23 cellular contexts compared by ENCODE assay signal in genomic region chr1:223667484-223668182, GRCh38. TPM values are rescaled to one million over a fixed set of nuclear protein-coding genes. Genes with fewer than 3 reads are reported as not detected.
DNase-seq lines count a peak whose midpoint lies in the region; ATAC-seq and TF ChIP-seq lines count a peak whose summit lies in the region.
"Had no signal": no experiment of that assay in that cellular context is flagged by ENCODE, and none has a peak within 500 bp of the region (broad histone marks: within the 10 kb centered on the region; RNA-seq: fewer than 3 reads in every experiment).

No MANE protein-coding gene starts in this region.

- H3K27ac ChIP-seq in osteoblast (ENCODE audit: low read depth, low read length): no peak overlapping the region
- H3K27ac ChIP-seq in CD4-positive, alpha-beta memory T cell (ENCODE audit: low read depth, low read length): no peak overlapping the region
- H3K27ac ChIP-seq: esophagus muscularis mucosa, left ventricle myocardium inferior had no signal

- H3K27me3 ChIP-seq in osteoblast (ENCODE audit: insufficient read depth, low read length): peaks cover 19% of the 10 kb centered on the region
- no peaks in the 10 kb centered on the region for H3K27me3 ChIP-seq in CD4-positive, alpha-beta memory T cell (ENCODE audit: insufficient read depth, low read length)
- H3K27me3 ChIP-seq: esophagus muscularis mucosa had no signal

- no peaks in the 10 kb centered on the region for H3K36me3 Mint-ChIP-seq in activated T-helper 17 cell treated with anti-CD3 and anti-CD28 coated beads, Interleukin-2, amount 50 U/mL, for 72 hours (ENCODE audit: low read depth)
- H3K36me3 Mint-ChIP-seq in CD4-positive, alpha-beta memory T cell: no peaks in the 10 kb centered on the region

- H3K9me3 Mint-ChIP-seq in activated T-helper 17 cell treated with anti-CD3 and anti-CD28 coated beads, Interleukin-2, amount 50 U/mL, for 72 hours: no peaks in the 10 kb centered on the region
- no peaks in the 10 kb centered on the region for H3K9me3 Mint-ChIP-seq in CD4-positive, alpha-beta memory T cell
- H3K9me3 Mint-ChIP-seq: activated naive CD8-positive, alpha-beta T cell treated with anti-CD3 and anti-CD28 coated beads, Interleukin-2, amount 50 U/mL, for 24 hours had no signal

- no peaks in the 10 kb centered on the region for H3K4me1 Mint-ChIP-seq in activated T-helper 17 cell treated with anti-CD3 and anti-CD28 coated beads, Interleukin-2, amount 50 U/mL, for 72 hours
- H3K4me1 Mint-ChIP-seq in CD4-positive, alpha-beta memory T cell: peaks cover 0 to 2% (median 0%) of the 10 kb centered on the region in 4 donors
- H3K4me1 Mint-ChIP-seq: activated naive CD8-positive, alpha-beta T cell treated with anti-CD3 and anti-CD28 coated beads, Interleukin-2, amount 50 U/mL, for 24 hours had no signal

- POLR2A ChIA-PET in CD4-positive, alpha-beta memory T cell (lab: Charles Lee; ENCODE audit: partially characterized antibody): no interaction called here

- H3K27ac Mint-ChIP-seq in activated T-helper 17 cell treated with anti-CD3 and anti-CD28 coated beads, Interleukin-2, amount 50 U/mL, for 72 hours: no peak overlapping the region
- H3K27ac Mint-ChIP-seq in CD4-positive, alpha-beta memory T cell: no peak overlapping the region
- H3K27ac Mint-ChIP-seq: activated naive CD8-positive, alpha-beta T cell treated with anti-CD3 and anti-CD28 coated beads, Interleukin-2, amount 50 U/mL, for 24 hours had no signal

- no peaks in the 10 kb centered on the region for H3K79me2 ChIP-seq in osteoblast (ENCODE audit: insufficient read depth, low read length)

- TF ChIP-seq POLR2A in GM18505 (IDR thresholded peaks at IDR 0.05; ENCODE audit: borderline replicate concordance, extremely low read depth, insufficient read depth, insufficient read length): no peak

- no peaks in the 10 kb centered on the region for H3K4me1 ChIP-seq in osteoblast (ENCODE audit: insufficient read depth, low read length)
- H3K4me1 ChIP-seq in CD4-positive, alpha-beta memory T cell (ENCODE audit: insufficient read depth, low read length): no peaks in the 10 kb centered on the region
- H3K4me1 ChIP-seq: esophagus muscularis mucosa, left ventricle myocardium inferior had no signal

- peak; percentile 53 for ATAC-seq in HG02885 (IDR thresholded peaks at IDR 0.05; ENCODE audit: poor library complexity, unreplicated experiment)
- peak; percentile 7 for ATAC-seq in activated T-helper 17 cell treated with anti-CD3 and anti-CD28 coated beads, Interleukin-2, amount 50 U/mL, for 72 hours (replicated peaks)
- ATAC-seq in GM21526 (IDR thresholded peaks at IDR 0.05; ENCODE audit: low FRiP score, unreplicated experiment): no peak
- ATAC-seq in GM18505 (IDR thresholded peaks at IDR 0.05; ENCODE audit: unreplicated experiment): no peak
- ATAC-seq: activated naive CD8-positive, alpha-beta T cell treated with anti-CD3 and anti-CD28 coated beads, Interleukin-2, amount 50 U/mL, for 24 hours had no signal

- H3K36me3 ChIP-seq in osteoblast (ENCODE audit: insufficient read depth, low read length): no peaks in the 10 kb centered on the region
- no peaks in the 10 kb centered on the region for H3K36me3 ChIP-seq in CD4-positive, alpha-beta memory T cell (ENCODE audit: insufficient read depth, low read length)
- H3K36me3 ChIP-seq: esophagus muscularis mucosa, left ventricle myocardium inferior had no signal

- H3K4me3 ChIP-seq in osteoblast (ENCODE audit: insufficient read depth, low read length): no peak overlapping the region
- no peak overlapping the region for H3K4me3 ChIP-seq in CD4-positive, alpha-beta memory T cell (ENCODE audit: low read length in 2 of 2)
- H3K4me3 ChIP-seq: esophagus muscularis mucosa, left ventricle myocardium inferior, mucosa of descending colon had no signal

- CTCF ChIA-PET in CD4-positive, alpha-beta memory T cell (lab: Charles Lee; ENCODE audit: partially characterized antibody): interaction anchor here (0.7 to 2.1 kb wide), 3 partner anchors 88 to 534 kb away, joined by 3 to 8 read pairs (median 4); no protein-coding TSS in a partner anchor

- DNase-seq in Daoy (ENCODE audit: low read depth) (peak; percentile 25), osteoblast (ENCODE audit: insufficient read length, low spot score, missing footprints) (peak; percentile 14)
- DNase-seq in CD4-positive, alpha-beta memory T cell: no peak
- DNase-seq: activated CD4-positive, alpha-beta T cell treated with anti-CD3 and anti-CD28 coated beads for 48 hours; activated effector memory CD4-positive, alpha-beta T cell treated with Interleukin-2 at 50 U/mL for 16 hours; activated naive CD8-positive, alpha-beta T cell treated with anti-CD3 and anti-CD28 coated beads, Interleukin-2, amount 50 U/mL, for 24 hours; H9; left ventricle myocardium inferior; mucosa of descending colon; NCI-H1105; NCI-H2107; NCI-H510A; Right ventricle myocardium superior; stimulated activated CD4-positive, alpha-beta T cell treated with anti-CD3 and anti-CD28 coated beads, Interleukin-4, amount 100 ng/mL, for 24 hours; substantia nigra had no signal

- no peaks in the 10 kb centered on the region for H3K9me3 ChIP-seq in osteoblast (ENCODE audit: low read depth, low read length)
- no peaks in the 10 kb centered on the region for H3K9me3 ChIP-seq in CD4-positive, alpha-beta memory T cell (ENCODE audit: control insufficient read depth in 1 of 2, low read length in 2 of 2)
- H3K9me3 ChIP-seq: esophagus muscularis mucosa, left ventricle myocardium inferior, mucosa of descending colon had no signal

- H3K4me2 ChIP-seq in osteoblast (ENCODE audit: insufficient read depth, low read length): no peak overlapping the region

- no peaks in the 10 kb centered on the region for H3K27me3 Mint-ChIP-seq in activated T-helper 17 cell treated with anti-CD3 and anti-CD28 coated beads, Interleukin-2, amount 50 U/mL, for 72 hours
- H3K27me3 Mint-ChIP-seq in CD4-positive, alpha-beta memory T cell: peaks cover 2 to 3% of the 10 kb centered on the region in 2 donors

- intact Hi-C loops in CD4-positive, alpha-beta memory T cell (cut with micrococcal nuclease): no loop called here

- no peaks in the 10 kb centered on the region for H4K20me1 ChIP-seq in osteoblast (ENCODE audit: insufficient read depth, low read length)

- H2AFZ ChIP-seq in osteoblast (ENCODE audit: low read length): no peak overlapping the region

- TF ChIP-seq CTCF in osteoblast (IDR thresholded peaks at IDR 0.05; ENCODE audit: extremely low read depth, low read depth, low read length): no peak

- no peak overlapping the region for H3K4me3 Mint-ChIP-seq in activated T-helper 17 cell treated with anti-CD3 and anti-CD28 coated beads, Interleukin-2, amount 50 U/mL, for 72 hours
- no peak overlapping the region for H3K4me3 Mint-ChIP-seq in CD4-positive, alpha-beta memory T cell
- H3K4me3 Mint-ChIP-seq: activated naive CD8-positive, alpha-beta T cell treated with anti-CD3 and anti-CD28 coated beads, Interleukin-2, amount 50 U/mL, for 24 hours; H9 had no signal

RNA-seq across cellular contexts. Expression of gene CAPN8, which starts 2.1 kb away (rescaled TPM):
- total RNA-seq in Daoy (2014; rRNA removed; shearing (Covaris generic)): not detected in 2 replicates
- not detected for total RNA-seq in activated T-helper 17 cell treated with anti-CD3 and anti-CD28 coated beads, Interleukin-2, amount 50 U/mL, for 72 hours
- total RNA-seq in osteoblast: not detected in 2 replicates
- under 1 TPM; 0.32 to 0.55 TPM for total RNA-seq in CD4-positive, alpha-beta memory T cell
- under 1 TPM in 1 of 2 donors, not detected in 1; 0.33 TPM for polyA plus RNA-seq in CD4-positive, alpha-beta memory T cell
- total RNA-seq: G401, glomerular endothelial cell, H9, left ventricle myocardium inferior, pulmonary artery endothelial cell, Right ventricle myocardium superior had no signal

RNA-seq across cellular contexts. Expression of gene CAPN2, which starts 44.7 kb away (rescaled TPM):
- 186 and 189 TPM in 2 replicates for total RNA-seq in Daoy (2014; rRNA removed; shearing (Covaris generic))
- 10 to 100 TPM; 42.8 to 73.0 TPM for total RNA-seq in activated T-helper 17 cell treated with anti-CD3 and anti-CD28 coated beads, Interleukin-2, amount 50 U/mL, for 72 hours
- total RNA-seq in osteoblast: 340 and 341 TPM in 2 replicates
- 100 to 1,000 TPM; 178 to 180 TPM for total RNA-seq in CD4-positive, alpha-beta memory T cell
- polyA plus RNA-seq in CD4-positive, alpha-beta memory T cell: 100 to 1,000 TPM; 146 to 231 TPM

Comparison
In these comparisons a context has a peak if more than half of its experiments do, and no peak if none do; other contexts are left out.
1. DNase-seq: peak in Daoy (single experiment) and osteoblast (single experiment); none in CD4-positive, alpha-beta memory T cell (0 of 5).
2. ATAC-seq: peak in HG02885 (single experiment) and activated T-helper 17 cell treated with anti-CD3 and anti-CD28 coated beads, Interleukin-2, amount 50 U/mL, for 72 hours (single experiment); none in GM21526 (single experiment) and GM18505 (single experiment).